ENCODE assay signal across 10 cellular contexts in genomic region chr14:75127903-75128595, GRCh38. TPM values are rescaled to one million over a fixed set of nuclear protein-coding genes. Genes with fewer than 3 reads are reported as not detected.
DNase-seq lines count a peak whose midpoint lies in the region; ATAC-seq and TF ChIP-seq lines count a peak whose summit lies in the region.
"Had no signal": no experiment of that assay in that cellular context is flagged by ENCODE, and none has a peak within 500 bp of the region (broad histone marks: within the 10 kb centered on the region; RNA-seq: fewer than 3 reads in every experiment).

No MANE protein-coding gene starts in this region.

- WGBS in body of pancreas, 2 donors: 61 to 65% methylated on average over 10 of the region's 10 CpGs

- POLR2A ChIA-PET in A673 (lab: Charles Lee; ENCODE audit: low non-redundant PET): interaction anchor here (0.7 kb wide), 1 partner anchor 183 kb away, joined by 3 read pairs; no protein-coding TSS in a partner anchor
- POLR2A ChIA-PET in HEK293 (lab: Yijun Ruan, JAX): interaction anchor here (0.7 to 1.7 kb wide), 3 partner anchors 10 to 529 kb away, joined by 3 to 7 read pairs (median 6); no protein-coding TSS in a partner anchor

- peak overlapping the region; percentile 69 for H3K4me3 ChIP-seq in A673 (ENCODE audit: low read depth, low read length, poor library complexity, severe bottlenecking)
- H3K4me3 ChIP-seq in HEK293 (ENCODE audit: low read depth, low read length): peak overlapping the region; percentile 98
- peak overlapping the region in 1 of 2 donors; percentile 66 for H3K4me3 ChIP-seq in body of pancreas
- no peak overlapping the region for H3K4me3 ChIP-seq in mucosa of descending colon

- H3K27ac ChIP-seq in A673 (ENCODE audit: low read depth, low read length, poor library complexity, severe bottlenecking) (no peak overlapping the region), HEK293 (ENCODE audit: extremely low read depth, low read depth, low read length) (no peak overlapping the region; the same call in 1 of the 2 replicates), body of pancreas (peak overlapping the region in 3 of 4 donors; percentile 92 to 95 (median 92))

- no peak for DNase-seq in A673 (ENCODE audit: low spot score)
- DNase-seq in body of pancreas: no peak
- peak in 2 of 3 donors; percentile 27 to 47 for DNase-seq in mucosa of descending colon
- DNase-seq in SKM-1 (lab: John Stamatoyannopoulos, UW; ENCODE audit: unreplicated experiment): no peak
- DNase-seq in NCI-H345 treated with DMSO at 0.1 percent for 48 hours (lab: John Stamatoyannopoulos, UW; ENCODE audit: unreplicated experiment): no peak
- DNase-seq: effector CD8-positive, alpha-beta T cell; NCI-H187 treated with DMSO at 0.1 percent for 48 hours had no signal

- peaks cover 4% of the 10 kb centered on the region for H3K36me3 ChIP-seq in A673 (ENCODE audit: insufficient read depth, low read length, poor library complexity, severe bottlenecking)
- H3K36me3 ChIP-seq in HEK293 (ENCODE audit: control insufficient read depth in 2 of 2, insufficient read depth in 1 of 2, low read length in 2 of 2): peaks cover 0 to 11% of the 10 kb centered on the region in 2 experiments; a peak in 2 of 3 replicates
- H3K36me3 ChIP-seq in body of pancreas (replicated peaks in 1 of 2; ENCODE audit: insufficient read depth in 1 of 2, low read depth in 2 of 2): no peaks in the 10 kb centered on the region
- no peaks in the 10 kb centered on the region for H3K36me3 ChIP-seq in mucosa of descending colon (ENCODE audit: low read depth)

- H3K27me3 ChIP-seq in A673 (replicated peaks; ENCODE audit: insufficient read depth, low read depth, low read length, poor library complexity): no peaks in the 10 kb centered on the region
- H3K27me3 ChIP-seq in body of pancreas: no peaks in the 10 kb centered on the region

- no TSS peak for BruUV-seq in A673 (replicated peaks; lab: Mats Ljungman, UMichigan)

- TF ChIP-seq POLR2A in body of pancreas (IDR thresholded peaks at IDR 0.05): no peak

- intact Hi-C loops in A673 (cut with micrococcal nuclease; ENCODE audit: unreplicated experiment) (loop anchor here (10.0 kb wide), 1 partner anchor 437 kb away; no protein-coding TSS in a partner anchor), body of pancreas (cut with DNase I) (no loop called here), mucosa of descending colon (cut with DNase I, micrococcal nuclease) (loop anchor here in 1 of 2 donors (5.0 kb wide), 1 partner anchor 169 kb away; no protein-coding TSS in a partner anchor)

- no peak for TF ChIP-seq CTCF in A673 (conservative IDR thresholded peaks at IDR 0.05; ENCODE audit: low read depth, low read length)
- TF ChIP-seq CTCF in HEK293 (tag by site-specific recombination; IDR thresholded peaks at IDR 0.05): no peak
- no peak for TF ChIP-seq CTCF in body of pancreas (IDR thresholded peaks at IDR 0.05)
- TF ChIP-seq CTCF in mucosa of descending colon (IDR thresholded peaks at IDR 0.05): no peak

- ATAC-seq in body of pancreas (no peak), mucosa of descending colon (no peak), HG02610 (IDR thresholded peaks at IDR 0.05; ENCODE audit: unreplicated experiment) (no peak), GM21390 (IDR thresholded peaks at IDR 0.05; ENCODE audit: unreplicated experiment) (no peak)

- CTCF ChIA-PET in A673 (lab: Charles Lee) (no interaction called here), HEK293 (lab: Yijun Ruan, JAX) (interaction anchor here (0.6 to 1.7 kb wide), 7 partner anchors 168 to 526 kb away, joined by 3 to 12 read pairs (median 3); no protein-coding TSS in a partner anchor)

- H3K4me1 ChIP-seq in A673 (ENCODE audit: insufficient read depth, low read length, poor library complexity, severe bottlenecking) (peaks cover 26% of the 10 kb centered on the region), HEK293 (ENCODE audit: control insufficient read depth, insufficient read depth, low read length) (peaks cover 19% of the 10 kb centered on the region), body of pancreas (peaks cover 29% of the 10 kb centered on the region), mucosa of descending colon (ENCODE audit: low read depth) (peaks cover 32% of the 10 kb centered on the region)

- H3K9me3 ChIP-seq in A673 (ENCODE audit: low read depth, low read length, poor library complexity, severe bottlenecking): no peaks in the 10 kb centered on the region
- H3K9me3 ChIP-seq in HEK293 (ENCODE audit: control insufficient read depth, insufficient read depth, low read depth, low read length): no peaks in the 10 kb centered on the region
- no peaks in the 10 kb centered on the region for H3K9me3 ChIP-seq in body of pancreas
- no peaks in the 10 kb centered on the region for H3K9me3 ChIP-seq in mucosa of descending colon

TF ChIP-seq in HEK293, 187 proteins besides CTCF, POLR2A, EP300 and RAD21:
- no peak for TF ChIP-seq ZNF621 (tag by site-specific recombination; IDR thresholded peaks at IDR 0.05)
- 0 out of 2 replicates have a peak, but pooled peaks have one; percentile 16 for TF ChIP-seq KLF1 (tag by site-specific recombination; IDR thresholded peaks at IDR 0.05)
- peak; percentile 11 for TF ChIP-seq ZBTB26 (tag by site-specific recombination; optimal IDR thresholded peaks at IDR 0.05)
- TF ChIP-seq ZNF292 (tag by site-specific recombination; IDR thresholded peaks at IDR 0.05; ENCODE audit: borderline replicate concordance, low read depth): no peak
- no peak for TF ChIP-seq ZNF654 (tag by site-specific recombination; IDR thresholded peaks at IDR 0.05; ENCODE audit: low read depth)

RNA-seq across cellular contexts. Expression of gene NEK9, which starts 1.2 kb away (rescaled TPM):
- total RNA-seq in A673 (2021) (75.8 and 76.1 TPM in 2 replicates), body of pancreas (10 to 100 TPM; 26.4 to 38.4 TPM), mucosa of descending colon (100 to 1,000 TPM in 1 of 3 donors, 10 to 100 TPM in 2; 44.7 to 104 (median 49.9) TPM)

RNA-seq across cellular contexts. Expression of gene TMED10, which starts 48.4 kb away (rescaled TPM):
- 275 and 278 TPM in 2 replicates for total RNA-seq in A673 (2021)
- total RNA-seq in body of pancreas: 100 to 1,000 TPM; 150 to 243 TPM
- 100 to 1,000 TPM; 223 to 411 (median 317) TPM for total RNA-seq in mucosa of descending colon

RNA-seq across cellular contexts. Expression of gene ZC2HC1C, which starts 58.6 kb away (rescaled TPM):
- total RNA-seq in A673 (2021) (1.0 TPM in 2 replicates), body of pancreas (1 to 10 TPM; 7.3 to 7.8 TPM), mucosa of descending colon (1 to 10 TPM; 4.0 to 4.8 (median 4.7) TPM)

Comparison
In these comparisons a context has a peak if more than half of its experiments do, and no peak if none do; other contexts are left out.
1. DNase-seq: peak in mucosa of descending colon (2 of 3); none in A673 (single experiment), body of pancreas (0 of 4), SKM-1 (single experiment) and NCI-H345 treated with DMSO at 0.1 percent for 48 hours (single experiment).
2. H3K27ac ChIP-seq: peak in body of pancreas (3 of 4); none in A673 (single experiment) and HEK293 (single experiment).